In the genomic region with DNA sequence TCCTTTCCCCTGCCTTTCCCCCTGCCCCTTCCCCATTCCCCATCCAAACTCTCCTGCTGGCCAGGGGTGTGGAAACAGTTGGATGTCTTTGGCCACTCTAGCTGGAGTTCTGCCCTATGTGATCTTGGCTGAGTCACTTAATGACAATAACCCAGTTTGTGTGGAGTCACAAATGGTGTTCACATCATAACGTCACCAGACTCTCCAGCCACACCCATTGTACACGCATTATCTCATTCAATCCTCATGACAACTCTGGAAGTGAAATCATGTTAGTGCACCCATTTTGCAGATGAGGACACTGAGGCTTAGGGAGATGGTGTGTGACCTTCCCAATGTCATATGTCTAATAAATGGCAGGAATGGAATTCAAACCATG, we compare ENCODE assay signal across 12 cellular contexts. TPM values are rescaled to one million over a fixed set of nuclear protein-coding genes. Genes with fewer than 3 reads are reported as not detected.
DNase-seq lines count a peak whose midpoint lies in the region; ATAC-seq and TF ChIP-seq lines count a peak whose summit lies in the region.
"Had no signal": no experiment of that assay in that cellular context is flagged by ENCODE, and none has a peak within 500 bp of the region (broad histone marks: within the 10 kb centered on the region; RNA-seq: fewer than 3 reads in every experiment).

No MANE protein-coding gene starts in this region.

- ATAC-seq in GM19467 (IDR thresholded peaks at IDR 0.05; ENCODE audit: unreplicated experiment) (no peak), HG03045 (IDR thresholded peaks at IDR 0.05; ENCODE audit: unreplicated experiment) (no peak)

- H3K4me3 ChIP-seq in MG63 (no peak overlapping the region), epithelial cell of esophagus (ENCODE audit: low read length) (no peak overlapping the region)

- H3K36me3 ChIP-seq in MG63 = no peaks in the 10 kb centered on the region

- TF ChIP-seq CTCF in epithelial cell of esophagus (IDR thresholded peaks at IDR 0.05; ENCODE audit: insufficient read depth, low read depth, low read length, missing control alignments) = no peak

- no peaks in the 10 kb centered on the region for H3K27me3 ChIP-seq in MG63

- no peaks in the 10 kb centered on the region for H3K9me3 ChIP-seq in MG63

- DNase-seq in AG20443 (ENCODE audit: low spot score) (peak; percentile 75), MG63 (peak; percentile 49), epithelial cell of esophagus (ENCODE audit: low read depth) (peak; percentile 54), kidney tubule cell (ENCODE audit: low spot score) (peak; percentile 19), NCI-H2029 (lab: John Stamatoyannopoulos, UW) (no peak)
- DNase-seq in central memory CD4-positive, alpha-beta T cell = no peak
- DNase-seq: activated B cell treated with CpG ODN at 0.5 μM for 24 hours; NCI-H2081; stimulated activated CD4-positive, alpha-beta T cell treated with anti-CD3 and anti-CD28 coated beads, Interleukin-2, amount 100 ng/mL, for 24 hours had no signal

RNA-seq across cellular contexts. Expression of a gene that starts 1.3 kb away (rescaled TPM):
- total RNA-seq in MG63 (2014; rRNA removed; shearing (Covaris generic); ENCODE audit: low replicate concordance) = not detected in 2 replicates
- total RNA-seq: activated B cell treated with CpG ODN at 0.5 μM for 24 hours, cerebellum had no signal

RNA-seq across cellular contexts. Expression of a gene that starts 35.3 kb away (rescaled TPM):
- 0.15 TPM in 1 of 2 replicates, not detected in the other for total RNA-seq in MG63 (2014; rRNA removed; shearing (Covaris generic); ENCODE audit: low replicate concordance)
- total RNA-seq: activated B cell treated with CpG ODN at 0.5 μM for 24 hours had no signal

RNA-seq across cellular contexts. Expression of a gene that starts 45.6 kb away (rescaled TPM):
- 73.3 and 84.0 TPM in 2 replicates for total RNA-seq in MG63 (2014; rRNA removed; shearing (Covaris generic); ENCODE audit: low replicate concordance)

Comparison
In these comparisons a context has a peak if more than half of its experiments do, and no peak if none do; other contexts are left out.
1. DNase-seq: peak in AG20443 (single experiment), MG63 (single experiment), epithelial cell of esophagus (single experiment) and kidney tubule cell (single experiment); none in NCI-H2029 (single experiment) and central memory CD4-positive, alpha-beta T cell (single experiment).